In genomic region chr1:193222079-193222615, GRCh38 we compare ENCODE assay signal across 17 cellular contexts. TPM values are rescaled to one million over a fixed set of nuclear protein-coding genes. Genes with fewer than 3 reads are reported as not detected.
DNase-seq lines count a peak whose midpoint lies in the region; ATAC-seq and TF ChIP-seq lines count a peak whose summit lies in the region.
"Had no signal": no experiment of that assay in that cellular context is flagged by ENCODE, and none has a peak within 500 bp of the region (broad histone marks: within the 10 kb centered on the region; RNA-seq: fewer than 3 reads in every experiment).

No MANE protein-coding gene starts in this region.

- WGBS in heart left ventricle, 4 donors, result 50 to 63% (median 58%) methylated on average over 8 of the region's 8 CpGs

- peaks cover 2% of the 10 kb centered on the region for H3K27me3 Mint-ChIP-seq in endothelial cell (ENCODE audit: unreplicated experiment)
- H3K27me3 Mint-ChIP-seq: CD4-positive, alpha-beta T cell had no signal

- H3K4me1 ChIP-seq in heart left ventricle, result peaks cover 0 to 19% (median 4%) of the 10 kb centered on the region in 12 donors
- H3K4me1 ChIP-seq in fibroblast of lung (ENCODE audit: control insufficient read depth, extremely low read depth, insufficient read depth, low read length), result no peaks in the 10 kb centered on the region
- H3K4me1 ChIP-seq: BE2C had no signal

- H3K9me3 Mint-ChIP-seq in endothelial cell (ENCODE audit: unreplicated experiment), result no peaks in the 10 kb centered on the region

- no peak for DNase-seq in heart left ventricle
- no peak for DNase-seq in Right ventricle myocardium inferior (ENCODE audit: missing footprints)
- peak; percentile 36 for DNase-seq in RPMI7951 (ENCODE audit: low read depth)
- DNase-seq in fibroblast of lung (ENCODE audit: low read depth in 2 of 2), result peak in 1 of 2 donors; percentile 54
- DNase-seq in pons (ENCODE audit: low spot score), result peak; percentile 10
- DNase-seq in activated CD4-positive, alpha-beta T cell treated with anti-CD3 and anti-CD28 coated beads, Interleukin-2, amount 50 U/mL, for 4 hours, result no peak
- DNase-seq in endothelial cell (ENCODE audit: low spot score), result no peak
- DNase-seq in activated CD4-positive, alpha-beta T cell treated with anti-CD3 and anti-CD28 coated beads, Interleukin-2, amount 50 U/mL, for 48 hours, result no peak
- DNase-seq: 8988T; BE2C; Calu3; CD4-positive, alpha-beta T cell; GM23248; KBM-7; NCI-H1436; NCI-H510A treated with DMSO at 0.1 percent for 48 hours; PC-9 had no signal

- no peak overlapping the region for H3K27ac Mint-ChIP-seq in endothelial cell (ENCODE audit: unreplicated experiment)
- H3K27ac Mint-ChIP-seq: CD4-positive, alpha-beta T cell had no signal

- H3K4me2 ChIP-seq in fibroblast of lung (ENCODE audit: extremely low read depth, insufficient read depth, low read length), result peak overlapping the region; percentile 46
- H3K4me2 ChIP-seq: PC-9 had no signal

- no peak overlapping the region for H2AFZ ChIP-seq in fibroblast of lung (ENCODE audit: low read length)
- H2AFZ ChIP-seq: GM23248, PC-9 had no signal

- peaks cover 0 to 20% (median 0%) of the 10 kb centered on the region in 9 donors for H3K36me3 ChIP-seq in heart left ventricle
- H3K36me3 ChIP-seq in fibroblast of lung (ENCODE audit: control insufficient read depth, insufficient read depth, low read length), result no peaks in the 10 kb centered on the region

- TF ChIP-seq POLR2A in heart left ventricle (IDR thresholded peaks at IDR 0.05), result no peak

- ATAC-seq in heart left ventricle (peak in 2 of 4 donors; percentile 55 to 56), Right ventricle myocardium inferior (no peak)

- peak overlapping the region in 8 of 12 donors; percentile 3 to 30 (median 18) for H3K27ac ChIP-seq in heart left ventricle
- no peak overlapping the region for H3K27ac ChIP-seq in fibroblast of lung (ENCODE audit: insufficient read depth, low read length)
- H3K27ac ChIP-seq: GM23248, PC-9 had no signal

- H3K4me1 Mint-ChIP-seq in endothelial cell (ENCODE audit: unreplicated experiment), result peaks cover 12% of the 10 kb centered on the region

- no peaks in the 10 kb centered on the region for H3K9me3 ChIP-seq in heart left ventricle
- H3K9me3 ChIP-seq in fibroblast of lung (ENCODE audit: control insufficient read depth, insufficient read depth, low read depth, low read length), result no peaks in the 10 kb centered on the region
- H3K9me3 ChIP-seq: BE2C had no signal

- H3K4me3 Mint-ChIP-seq in endothelial cell (ENCODE audit: unreplicated experiment), result no peak overlapping the region
- H3K4me3 Mint-ChIP-seq: CD4-positive, alpha-beta T cell had no signal

- H3K4me3 ChIP-seq in heart left ventricle (no peak overlapping the region), fibroblast of lung (replicated peaks in 1 of 4; ENCODE audit: control extremely low read depth in 1 of 4, insufficient read depth in 1 of 4, low read depth in 3 of 4, low read length in 4 of 4) (no peak overlapping the region)
- H3K4me3 ChIP-seq: GM23248, PC-9 had no signal

- intact Hi-C loops in heart left ventricle (cut with DNase I) (no loop called here), Right ventricle myocardium inferior (cut with DNase I) (no loop called here)

- no peaks in the 10 kb centered on the region for H4K20me1 ChIP-seq in fibroblast of lung (ENCODE audit: control insufficient read depth, extremely low read depth, insufficient read depth, low read length)

- H3K27me3 ChIP-seq in heart left ventricle, result no peaks in the 10 kb centered on the region
- H3K27me3 ChIP-seq in fibroblast of lung (ENCODE audit: control insufficient read depth, insufficient read depth, low read length), result no peaks in the 10 kb centered on the region
- H3K27me3 ChIP-seq: BE2C had no signal

- H3K79me2 ChIP-seq in fibroblast of lung (ENCODE audit: control insufficient read depth, insufficient read depth, low read length), result no peaks in the 10 kb centered on the region

- peaks cover 15% of the 10 kb centered on the region for H3K36me3 Mint-ChIP-seq in endothelial cell (ENCODE audit: low read depth, unreplicated experiment)

- H3K9ac ChIP-seq in fibroblast of lung (ENCODE audit: insufficient read depth, low read length), result no peak overlapping the region
- H3K9ac ChIP-seq: GM23248 had no signal

- TF ChIP-seq CTCF in heart left ventricle (IDR thresholded peaks at IDR 0.05), result no peak
- TF ChIP-seq CTCF in fibroblast of lung (conservative IDR thresholded peaks at IDR 0.05 in 1 of 2, IDR thresholded peaks at IDR 0.05 in 1 of 2; ENCODE audit: low read depth in 1 of 2, low read length in 2 of 2), result no peak
- no peak for TF ChIP-seq CTCF in endothelial cell (IDR thresholded peaks at IDR 0.05; ENCODE audit: unreplicated experiment)

RNA-seq across cellular contexts. Expression of gene B3GALT2, which starts 35.7 kb away (rescaled TPM):
- total RNA-seq in heart left ventricle (10 to 100 TPM; 22.5 to 67.0 (median 54.5) TPM), Right ventricle myocardium inferior (93.9 TPM), fibroblast of lung (under 0.01 and 1.3 TPM in 2 replicates), endothelial cell (ENCODE audit: unreplicated experiment) (0.10 TPM)
- polyA plus RNA-seq in heart left ventricle (10 to 100 TPM; 14.6 to 39.4 TPM), fibroblast of lung (4.3 and 46.2 TPM in 2 replicates)
- 0.49 and 0.96 TPM in 2 replicates for total RNA-seq in RPMI7951 (2014; rRNA removed; shearing (Covaris generic))
- 2.7 and 27.5 TPM in 2 replicates for polyA plus RNA-seq in fibroblast of lung (2012)
- 0.11 and 3.6 TPM in 2 replicates for polyA minus RNA-seq in fibroblast of lung (ENCODE audit: low replicate concordance)
- total RNA-seq: Calu3, PC-9 had no signal

Comparison
In these comparisons a context has a peak if more than half of its experiments do, and no peak if none do; other contexts are left out.
1. DNase-seq: peak in RPMI7951 (single experiment) and pons (single experiment); none in heart left ventricle (0 of 5), Right ventricle myocardium inferior (single experiment), activated CD4-positive, alpha-beta T cell treated with anti-CD3 and anti-CD28 coated beads, Interleukin-2, amount 50 U/mL, for 4 hours (0 of 2), endothelial cell (single experiment) and activated CD4-positive, alpha-beta T cell treated with anti-CD3 and anti-CD28 coated beads, Interleukin-2, amount 50 U/mL, for 48 hours (0 of 2).
2. RNA of gene B3GALT2, which starts 35.7 kb away (total RNA-seq): 93.9 TPM in Right ventricle myocardium inferior (single experiment) and 22.5 to 67.0 TPM in heart left ventricle; under 0.01 to 1.3 TPM in fibroblast of lung, 0.49 to 0.96 TPM in RPMI7951 and 0.10 TPM in endothelial cell (single experiment); every median in the first group is over 10 times any median in the second.